ENCODE assay signal across 1 cellular context in genomic region chr12:2083008-2083407, GRCh38.
TF ChIP-seq lines count a peak whose summit lies in the region.

No MANE protein-coding gene starts in this region.

TF ChIP-seq in GM23338, 12 proteins besides CTCF, POLR2A, EP300 and RAD21 (continued from another document):
- TF ChIP-seq ZNF462 (CRISPR knock-in tag; IDR thresholded peaks at IDR 0.05) (no peak), CREB1 (CRISPR knock-in tag; IDR thresholded peaks at IDR 0.05; ENCODE audit: low read depth) (no peak), JUNB (IDR thresholded peaks at IDR 0.05; ENCODE audit: unreplicated experiment) (no peak), EZH2phosphoT487 (IDR thresholded peaks at IDR 0.05; ENCODE audit: unreplicated experiment) (no peak), ZNF331 (CRISPR knock-in tag; IDR thresholded peaks at IDR 0.05; ENCODE audit: low read depth) (no peak), STAT1 (IDR thresholded peaks at IDR 0.05; ENCODE audit: unreplicated experiment) (no peak), NANOG (IDR thresholded peaks at IDR 0.05; ENCODE audit: borderline replicate concordance) (no peak), ZNF114 (CRISPR knock-in tag; IDR thresholded peaks at IDR 0.05) (no peak)
